In genomic region chr1:146046664-146047063, GRCh38 we compare ENCODE assay signal across 2 cellular contexts.
TF ChIP-seq lines count a peak whose summit lies in the region.

No MANE protein-coding gene starts in this region.

TF ChIP-seq in HepG2, 621 proteins besides CTCF, POLR2A, EP300 and RAD21:
- TF ChIP-seq ZNF720 (CRISPR knock-in tag; IDR thresholded peaks at IDR 0.05) (no peak), HES4 (CRISPR knock-in tag; IDR thresholded peaks at IDR 0.05; ENCODE audit: borderline replicate concordance) (no peak), ARNTL (CRISPR knock-in tag; IDR thresholded peaks at IDR 0.05) (no peak), DPF2 (CRISPR knock-in tag; IDR thresholded peaks at IDR 0.05; ENCODE audit: borderline replicate concordance, low read depth) (no peak), ZNF543 (CRISPR knock-in tag; IDR thresholded peaks at IDR 0.05) (no peak), NRL (CRISPR knock-in tag; IDR thresholded peaks at IDR 0.05; ENCODE audit: borderline replicate concordance) (no peak), ONECUT2 (CRISPR knock-in tag; IDR thresholded peaks at IDR 0.05) (no peak), ZEB1 (IDR thresholded peaks at IDR 0.05; ENCODE audit: insufficient replicate concordance, low read depth) (no peak), MAFF (IDR thresholded peaks at IDR 0.05; ENCODE audit: low read depth, low read length) (peak; percentile 75), ZNF142 (CRISPR knock-in tag; IDR thresholded peaks at IDR 0.05) (no peak), ZNF232 (CRISPR knock-in tag; IDR thresholded peaks at IDR 0.05; ENCODE audit: borderline replicate concordance) (no peak), MAFK (conservative IDR thresholded peaks at IDR 0.05 in 1 of 2, IDR thresholded peaks at IDR 0.05 in 1 of 2; ENCODE audit: low read length in 2 of 2) (peak; percentile 71 to 82)

TF ChIP-seq in H1, 55 proteins besides CTCF, POLR2A, EP300 and RAD21:
- TF ChIP-seq JUN (IDR thresholded peaks at IDR 0.05; ENCODE audit: low read depth, low read length) (no peak), CHD7 (IDR thresholded peaks at IDR 0.05; ENCODE audit: insufficient replicate concordance, low read length) (no peak), ATF2 (IDR thresholded peaks at IDR 0.05; ENCODE audit: low read length) (no peak), CEBPB (IDR thresholded peaks at IDR 0.05; ENCODE audit: low read depth, low read length) (no peak), YY1 (IDR thresholded peaks at IDR 0.05; ENCODE audit: low read depth, low read length) (no peak), JUND (IDR thresholded peaks at IDR 0.05; ENCODE audit: low read length) (no peak)
